ENCODE assay signal across 8 cellular contexts in genomic region chr6:128327890-128328289, GRCh38.
A peak's percentile ranks its signal among the peaks of the same experiment; 100 is the strongest.
DNase-seq lines count a peak whose midpoint lies in the region; ATAC-seq and TF ChIP-seq lines count a peak whose summit lies in the region.

No MANE protein-coding gene starts in this region.

- H3K9me3 Mint-ChIP-seq in activated CD4-positive, alpha-beta T cell treated with anti-CD3 and anti-CD28 coated beads, Interleukin-2, amount 10 ng/mL, durations not matched to agents 7 days and 5 days, result peaks cover 13% of the 10 kb centered on the region
- H3K9me3 Mint-ChIP-seq in stimulated activated naive CD8-positive, alpha-beta T cell treated with anti-CD3 and anti-CD28 coated beads, Interleukin-15, amount 100 ng/mL, for 72 hours, result peaks cover 0 to 12% of the 10 kb centered on the region in 2 donors

- no peak overlapping the region for H2AFZ ChIP-seq in GM23248
- H2AFZ ChIP-seq in Loucy (ENCODE audit: low read length), result peak overlapping the region; percentile 23; the same call in 1 of the 2 replicates

- H3K9me2 ChIP-seq in GM23248 (ENCODE audit: insufficient read depth) (no peaks in the 10 kb centered on the region), Loucy (replicated peaks; ENCODE audit: low read depth, low read length) (no peaks in the 10 kb centered on the region)

- peaks cover 14% of the 10 kb centered on the region; the same call in 1 of the 2 replicates for H3K79me2 ChIP-seq in GM23248 (ENCODE audit: insufficient read depth)
- H3K79me2 ChIP-seq in Loucy (ENCODE audit: insufficient read depth, low read length), result no peaks in the 10 kb centered on the region

- H3K36me3 Mint-ChIP-seq in activated CD4-positive, alpha-beta T cell treated with anti-CD3 and anti-CD28 coated beads, Interleukin-2, amount 10 ng/mL, durations not matched to agents 7 days and 5 days (ENCODE audit: low read depth), result no peaks in the 10 kb centered on the region

- peak; percentile 48 for DNase-seq in GM23248
- DNase-seq in activated CD4-positive, alpha-beta T cell treated with anti-CD3 and anti-CD28 coated beads, Interleukin-2, amount 10 ng/mL, durations not matched to agents 7 days and 5 days, result peak; percentile 52
- no peak for DNase-seq in foreskin keratinocyte
- peak; percentile 20 to 29 for DNase-seq in stimulated activated naive CD8-positive, alpha-beta T cell treated with anti-CD3 and anti-CD28 coated beads, Interleukin-15, amount 100 ng/mL, for 72 hours
- DNase-seq in retina, result no peak

- POLR2A ChIA-PET in activated CD4-positive, alpha-beta T cell treated with anti-CD3 and anti-CD28 coated beads, Interleukin-2, amount 10 ng/mL, durations not matched to agents 7 days and 5 days (lab: Charles Lee), result interaction anchor here (0.6 kb wide), 1 partner anchor 596 kb away, joined by 5 read pairs; no protein-coding TSS in a partner anchor

- H3K27ac Mint-ChIP-seq in activated CD4-positive, alpha-beta T cell treated with anti-CD3 and anti-CD28 coated beads, Interleukin-2, amount 10 ng/mL, durations not matched to agents 7 days and 5 days, result no peak overlapping the region
- no peak overlapping the region for H3K27ac Mint-ChIP-seq in stimulated activated naive CD8-positive, alpha-beta T cell treated with anti-CD3 and anti-CD28 coated beads, Interleukin-15, amount 100 ng/mL, for 72 hours

- no peaks in the 10 kb centered on the region for H4K20me1 ChIP-seq in GM23248 (ENCODE audit: insufficient read depth)
- no peaks in the 10 kb centered on the region for H4K20me1 ChIP-seq in Loucy (ENCODE audit: insufficient read depth, low read length, poor library complexity, severe bottlenecking)

- in situ Hi-C loops in GM23248 (cut with MboI), result loop anchor here (5.0 kb wide), 1 partner anchor 591 kb away; no protein-coding TSS in a partner anchor

- H3K4me1 ChIP-seq in GM23248 (ENCODE audit: insufficient read depth), result no peaks in the 10 kb centered on the region
- H3K4me1 ChIP-seq in Loucy (ENCODE audit: insufficient read depth, low read length, poor library complexity, severe bottlenecking), result peaks cover 14% of the 10 kb centered on the region
- no peaks in the 10 kb centered on the region for H3K4me1 ChIP-seq in foreskin keratinocyte

- ATAC-seq in foreskin keratinocyte (peak; percentile 68), HG03097 (IDR thresholded peaks at IDR 0.05; ENCODE audit: low FRiP score, unreplicated experiment) (no peak)
- peak; percentile 75 for ATAC-seq in stimulated activated naive CD8-positive, alpha-beta T cell treated with anti-CD3 and anti-CD28 coated beads, Interleukin-15, amount 100 ng/mL, for 72 hours

- no peak overlapping the region for H3K9ac ChIP-seq in GM23248
- H3K9ac ChIP-seq in Loucy (ENCODE audit: low read depth, low read length, poor library complexity, severe bottlenecking), result no peak overlapping the region

- H3K27ac ChIP-seq in GM23248, result no peak overlapping the region
- no peak overlapping the region for H3K27ac ChIP-seq in foreskin keratinocyte

- no peaks in the 10 kb centered on the region for H3K9me3 ChIP-seq in GM23248 (ENCODE audit: low read depth)
- no peaks in the 10 kb centered on the region for H3K9me3 ChIP-seq in Loucy (ENCODE audit: insufficient read depth, low read depth, low read length)

- H3K4me3 Mint-ChIP-seq in activated CD4-positive, alpha-beta T cell treated with anti-CD3 and anti-CD28 coated beads, Interleukin-2, amount 10 ng/mL, durations not matched to agents 7 days and 5 days, result no peak overlapping the region
- no peak overlapping the region for H3K4me3 Mint-ChIP-seq in stimulated activated naive CD8-positive, alpha-beta T cell treated with anti-CD3 and anti-CD28 coated beads, Interleukin-15, amount 100 ng/mL, for 72 hours

- CTCF ChIA-PET in activated CD4-positive, alpha-beta T cell treated with anti-CD3 and anti-CD28 coated beads, Interleukin-2, amount 10 ng/mL, durations not matched to agents 7 days and 5 days (lab: Charles Lee), result interaction anchor here (0.7 to 1.3 kb wide), 13 partner anchors 9 to 618 kb away, joined by 3 to 10 read pairs (median 4); no protein-coding TSS in a partner anchor

- H3K4me2 ChIP-seq in GM23248 (ENCODE audit: unreplicated experiment), result no peak overlapping the region
- no peak overlapping the region for H3K4me2 ChIP-seq in Loucy (ENCODE audit: low read depth, low read length, poor library complexity, severe bottlenecking)

- H3K4me3 ChIP-seq in GM23248 (no peak overlapping the region), Loucy (ENCODE audit: low read length, poor library complexity, severe bottlenecking) (no peak overlapping the region)

- TF ChIP-seq CTCF in GM12874 (IDR thresholded peaks at IDR 0.05; ENCODE audit: insufficient read depth, low read depth, low read length) (peak; percentile 50; the same call in 1 of the 2 replicates), Loucy (conservative IDR thresholded peaks at IDR 0.05; ENCODE audit: low read length) (peak; percentile 89), foreskin keratinocyte (conservative IDR thresholded peaks at IDR 0.05) (peak; percentile 60)

- H3F3A ChIP-seq in GM23248 (ENCODE audit: insufficient read depth) (no peaks in the 10 kb centered on the region), Loucy (ENCODE audit: low read depth) (no peaks in the 10 kb centered on the region)

- 87% methylated on average over 3 of the region's 3 CpGs for WGBS in GM23248 (ENCODE audit: low coverage in 1 of 2, low lambda C conversion rate in 2 of 2, missing lambda C conversion rate in 2 of 2), 2 experiments

- H3K27me3 Mint-ChIP-seq in activated CD4-positive, alpha-beta T cell treated with anti-CD3 and anti-CD28 coated beads, Interleukin-2, amount 10 ng/mL, durations not matched to agents 7 days and 5 days, result no peaks in the 10 kb centered on the region
- H3K27me3 Mint-ChIP-seq in stimulated activated naive CD8-positive, alpha-beta T cell treated with anti-CD3 and anti-CD28 coated beads, Interleukin-15, amount 100 ng/mL, for 72 hours, result no peaks in the 10 kb centered on the region

- H3K36me3 ChIP-seq in GM23248 (ENCODE audit: low read depth) (no peaks in the 10 kb centered on the region), Loucy (ENCODE audit: insufficient read depth, low read length) (no peaks in the 10 kb centered on the region)

- no peaks in the 10 kb centered on the region for H3K27me3 ChIP-seq in GM23248 (replicated peaks; ENCODE audit: insufficient read depth)
- H3K27me3 ChIP-seq in Loucy (ENCODE audit: insufficient read depth, low read length, poor library complexity, severe bottlenecking), result no peaks in the 10 kb centered on the region
- no peaks in the 10 kb centered on the region for H3K27me3 ChIP-seq in foreskin keratinocyte

- H3K4me1 Mint-ChIP-seq in activated CD4-positive, alpha-beta T cell treated with anti-CD3 and anti-CD28 coated beads, Interleukin-2, amount 10 ng/mL, durations not matched to agents 7 days and 5 days, result peaks cover 2% of the 10 kb centered on the region
- no peaks in the 10 kb centered on the region for H3K4me1 Mint-ChIP-seq in stimulated activated naive CD8-positive, alpha-beta T cell treated with anti-CD3 and anti-CD28 coated beads, Interleukin-15, amount 100 ng/mL, for 72 hours

Comparison
In these comparisons a context has a peak if more than half of its experiments do, and no peak if none do; other contexts are left out.
1. DNase-seq: peak in GM23248 (single experiment), activated CD4-positive, alpha-beta T cell treated with anti-CD3 and anti-CD28 coated beads, Interleukin-2, amount 10 ng/mL, durations not matched to agents 7 days and 5 days (single experiment) and stimulated activated naive CD8-positive, alpha-beta T cell treated with anti-CD3 and anti-CD28 coated beads, Interleukin-15, amount 100 ng/mL, for 72 hours (2 of 2); none in foreskin keratinocyte (0 of 2) and retina (single experiment).
2. Peak in every context shown above with its lines, with median percentiles within 50 percentile points of each other: CTCF ChIP-seq.